ENCODE assay signal across 8 cellular contexts in the genomic region with DNA sequence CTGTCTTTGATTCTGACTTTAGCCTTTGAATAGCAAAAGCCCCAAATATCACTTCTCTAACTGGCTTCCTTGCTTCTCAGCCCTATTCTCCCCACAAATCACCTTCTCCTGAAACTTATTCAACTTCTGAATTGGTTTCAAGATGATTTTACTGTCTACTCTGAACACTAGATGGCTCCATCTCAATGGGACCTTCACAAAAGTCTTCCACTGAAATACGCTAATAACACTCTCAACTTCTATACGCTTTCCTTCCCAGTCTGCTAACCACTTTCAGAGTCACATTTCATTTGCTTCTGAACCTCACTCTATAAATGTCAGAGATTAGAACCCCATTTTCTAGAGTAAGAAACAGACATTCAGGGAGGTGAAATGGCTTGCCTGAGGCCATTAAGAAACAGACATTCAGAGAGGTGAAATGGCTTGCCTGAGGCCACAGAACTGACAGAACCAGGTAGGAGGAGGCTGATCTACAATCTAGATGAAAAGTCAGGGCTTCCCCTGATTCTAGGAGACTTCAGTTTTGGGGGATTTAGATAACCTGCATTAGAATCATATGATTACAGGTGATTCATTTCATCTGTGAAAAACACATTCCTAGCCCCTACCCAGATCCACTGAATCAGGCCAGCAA. TPM values are rescaled to one million over a fixed set of nuclear protein-coding genes. Genes with fewer than 3 reads are reported as not detected.
DNase-seq lines count a peak whose midpoint lies in the region; ATAC-seq and TF ChIP-seq lines count a peak whose summit lies in the region.

No MANE protein-coding gene starts in this region.

- peak overlapping the region in 54 of 59 donors; percentile 0 to 87 (median 68) for H3K27ac ChIP-seq in dorsolateral prefrontal cortex

- peak overlapping the region in 3 of 59 donors; percentile 2 to 6 (median 6) for H3K4me3 ChIP-seq in dorsolateral prefrontal cortex

- intact Hi-C loops in dorsolateral prefrontal cortex (cut with DNase I): loop anchor here (1.0 to 10.0 kb wide), 5 partner anchors 137 to 287 kb away; no protein-coding TSS in a partner anchor

- no peaks in the 10 kb centered on the region for H3K27me3 ChIP-seq in dorsolateral prefrontal cortex

- ATAC-seq in HG02938 (IDR thresholded peaks at IDR 0.05; ENCODE audit: unreplicated experiment): no peak

- peak; percentile 48 to 83 (median 66) for TF ChIP-seq CTCF in dorsolateral prefrontal cortex (IDR thresholded peaks at IDR 0.05 in 54 of 56, conservative IDR thresholded peaks at IDR 0.05 in 2 of 56; ENCODE audit: low read depth in 1 of 56, partially characterized antibody in 56 of 56)

- peak; percentile 48 for DNase-seq in NOMO-1 treated with DMSO at 0.1 percent for 48 hours (lab: John Stamatoyannopoulos, UW; ENCODE audit: unreplicated experiment)
- DNase-seq in NOMO-1 treated with dmso at 0.1 percent for 144 hours (lab: John Stamatoyannopoulos, UW; ENCODE audit: unreplicated experiment): no peak
- DNase-seq in NCI-H526 (lab: John Stamatoyannopoulos, UW): peak; percentile 24 to 40
- no peak for DNase-seq in dorsolateral prefrontal cortex
- peak; percentile 71 for DNase-seq in midbrain (lab: John Stamatoyannopoulos, UW)
- DNase-seq in UCSD-AML1 (lab: John Stamatoyannopoulos, UW; ENCODE audit: unreplicated experiment): no peak
- no peak for DNase-seq in GOT3 (lab: John Stamatoyannopoulos, UW)

RNA-seq across cellular contexts. Expression of a gene that starts 20.6 kb away (rescaled TPM):
- 10 to 100 TPM; 16.1 to 38.0 (median 24.2) TPM for total RNA-seq in dorsolateral prefrontal cortex

RNA-seq across cellular contexts. Expression of a gene that starts 21.1 kb away (rescaled TPM):
- 10 to 100 TPM; 56.3 to 90.8 (median 71.5) TPM for total RNA-seq in dorsolateral prefrontal cortex

Comparison
In these comparisons a context has a peak if more than half of its experiments do, and no peak if none do; other contexts are left out.
1. DNase-seq: peak in NOMO-1 treated with DMSO at 0.1 percent for 48 hours (single experiment), NCI-H526 (2 of 2) and midbrain (single experiment); none in NOMO-1 treated with dmso at 0.1 percent for 144 hours (single experiment), dorsolateral prefrontal cortex (0 of 10), UCSD-AML1 (single experiment) and GOT3 (single experiment).